In the genomic region with DNA sequence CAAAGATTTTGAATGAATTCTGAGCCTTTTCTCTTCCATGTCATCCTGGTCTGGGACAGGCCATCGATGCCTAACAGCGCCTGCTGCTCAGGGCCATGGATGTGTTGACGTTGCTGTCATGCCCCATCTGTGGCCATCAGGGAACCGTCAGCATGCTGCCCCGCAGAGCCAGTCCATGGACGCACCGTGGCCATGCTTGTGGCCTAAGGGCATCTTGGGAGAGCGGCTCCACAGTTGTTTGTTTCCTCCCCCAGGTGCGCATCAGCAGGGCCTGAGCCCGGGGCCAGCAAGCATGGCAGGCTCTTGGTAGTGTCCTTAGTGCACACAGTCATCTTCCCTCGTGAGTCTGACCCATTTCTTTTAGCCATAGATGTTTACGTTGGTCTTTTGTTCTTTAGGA, we compare ENCODE assay signal across 20 cellular contexts.
"Had no signal": no experiment of that assay in that cellular context is flagged by ENCODE, and none has a peak within 500 bp of the region (broad histone marks: within the 10 kb centered on the region; RNA-seq: fewer than 3 reads in every experiment).

No MANE protein-coding gene starts in this region.

- H3K4me3 Mint-ChIP-seq: activated CD4-positive, alpha-beta memory T cell treated with anti-CD3 and anti-CD28 coated beads, Interleukin-2, amount 10 ng/mL, durations not matched to agents 7 days and 5 days; activated CD8-positive, alpha-beta memory T cell treated with anti-CD3 and anti-CD28 coated beads, Interleukin-2, amount 10 ng/mL, durations not matched to agents 7 days and 5 days; brain; immature natural killer cell; naive thymus-derived CD8-positive, alpha-beta T cell; stimulated activated naive B cell treated with anti-CD40 and anti-IgM and Interleukin-4, amounts not matched to agents 10 μg/mL and 1 μg/mL and 100 μg/mL, for 72 hours had no signal

- H3K36me3 Mint-ChIP-seq: activated CD8-positive, alpha-beta memory T cell treated with anti-CD3 and anti-CD28 coated beads, Interleukin-2, amount 10 ng/mL, durations not matched to agents 7 days and 5 days; brain; immature natural killer cell; naive thymus-derived CD8-positive, alpha-beta T cell; stimulated activated naive B cell treated with anti-CD40 and anti-IgM and Interleukin-4, amounts not matched to agents 10 μg/mL and 1 μg/mL and 100 μg/mL, for 72 hours had no signal

- H3K27me3 ChIP-seq: colonic mucosa, gastrocnemius medialis, heart right ventricle, right lobe of liver had no signal

- H3K4me1 ChIP-seq: colonic mucosa, parathyroid adenoma, right lobe of liver had no signal

- H3K36me3 ChIP-seq: colonic mucosa, gastrocnemius medialis, heart right ventricle, right lobe of liver had no signal

- H3K9me3 ChIP-seq: colonic mucosa, gastrocnemius medialis, heart right ventricle, right lobe of liver had no signal

- H3K4me3 ChIP-seq: colonic mucosa, gastrocnemius medialis, heart right ventricle, right lobe of liver had no signal

- H3K27me3 Mint-ChIP-seq: activated CD4-positive, alpha-beta memory T cell treated with anti-CD3 and anti-CD28 coated beads, Interleukin-2, amount 10 ng/mL, durations not matched to agents 7 days and 5 days; activated CD8-positive, alpha-beta memory T cell treated with anti-CD3 and anti-CD28 coated beads, Interleukin-2, amount 10 ng/mL, durations not matched to agents 7 days and 5 days; brain had no signal

- H3K4me1 Mint-ChIP-seq: activated CD4-positive, alpha-beta memory T cell treated with anti-CD3 and anti-CD28 coated beads, Interleukin-2, amount 10 ng/mL, durations not matched to agents 7 days and 5 days; activated CD8-positive, alpha-beta memory T cell treated with anti-CD3 and anti-CD28 coated beads, Interleukin-2, amount 10 ng/mL, durations not matched to agents 7 days and 5 days; immature natural killer cell had no signal

- H3K9me3 Mint-ChIP-seq: activated CD4-positive, alpha-beta memory T cell treated with anti-CD3 and anti-CD28 coated beads, Interleukin-2, amount 10 ng/mL, durations not matched to agents 7 days and 5 days; activated T-helper 2 cell treated with anti-CD3 and anti-CD28 coated beads, Interferon-gamma antibody, Interleukin-2, Interleukin-4, amounts not matched to agents 10 μg/mL and 5 μg/mL and 100 μg/mL, durations not matched to agents 14 hours and 24 hours and 36 hours; brain; naive thymus-derived CD8-positive, alpha-beta T cell; stimulated activated naive B cell treated with anti-CD40 and anti-IgM and Interleukin-4, amounts not matched to agents 10 μg/mL and 1 μg/mL and 100 μg/mL, for 72 hours had no signal

- H3K27ac ChIP-seq: colonic mucosa, gastrocnemius medialis, parathyroid adenoma, right lobe of liver had no signal

- DNase-seq: activated CD4-positive, alpha-beta memory T cell treated with anti-CD3 and anti-CD28 coated beads, Interleukin-2, amount 10 ng/mL, durations not matched to agents 7 days and 5 days; activated CD4-positive, alpha-beta T cell treated with anti-CD3 and anti-CD28 coated beads for 48 hours; activated CD4-positive, CD25-positive, alpha-beta regulatory T cell; activated CD8-positive, alpha-beta memory T cell treated with anti-CD3 and anti-CD28 coated beads, Interleukin-2, amount 10 ng/mL, durations not matched to agents 7 days and 5 days; activated naive CD4-positive, alpha-beta T cell treated with Interleukin-2 at 50 U/mL for 16 hours; central memory CD4-positive, alpha-beta T cell; colonic mucosa; heart right ventricle; immature natural killer cell; kidney glomerular epithelial cell; mesendoderm; naive thymus-derived CD8-positive, alpha-beta T cell; right lobe of liver; stimulated activated CD4-positive, alpha-beta T cell treated with anti-CD3 and anti-CD28 coated beads, Interleukin-4, amount 100 ng/mL, for 4 hours; stimulated activated naive B cell treated with anti-CD40 and anti-IgM and Interleukin-4, amounts not matched to agents 10 μg/mL and 1 μg/mL and 100 μg/mL, for 72 hours; T1000 had no signal

- H3K27ac Mint-ChIP-seq: activated CD4-positive, alpha-beta memory T cell treated with anti-CD3 and anti-CD28 coated beads, Interleukin-2, amount 10 ng/mL, durations not matched to agents 7 days and 5 days; activated CD8-positive, alpha-beta memory T cell treated with anti-CD3 and anti-CD28 coated beads, Interleukin-2, amount 10 ng/mL, durations not matched to agents 7 days and 5 days; activated T-helper 2 cell treated with anti-CD3 and anti-CD28 coated beads, Interferon-gamma antibody, Interleukin-2, Interleukin-4, amounts not matched to agents 10 μg/mL and 5 μg/mL and 100 μg/mL, durations not matched to agents 14 hours and 24 hours and 36 hours; immature natural killer cell; naive thymus-derived CD8-positive, alpha-beta T cell; stimulated activated naive B cell treated with anti-CD40 and anti-IgM and Interleukin-4, amounts not matched to agents 10 μg/mL and 1 μg/mL and 100 μg/mL, for 72 hours had no signal
